Comparison of ENCODE assay signal across 17 cellular contexts in genomic region chr17:38709864-38710602, GRCh38. TPM values are rescaled to one million over a fixed set of nuclear protein-coding genes. Genes with fewer than 3 reads are reported as not detected.
DNase-seq lines count a peak whose midpoint lies in the region; ATAC-seq lines count a peak whose summit lies in the region.
"Had no signal": no experiment of that assay in that cellular context is flagged by ENCODE, and none has a peak within 500 bp of the region (broad histone marks: within the 10 kb centered on the region; RNA-seq: fewer than 3 reads in every experiment).

No MANE protein-coding gene starts in this region.

- DNase-seq in activated naive CD4-positive, alpha-beta T cell treated with anti-CD3 and anti-CD28 coated beads for 36 hours: no peak
- no peak for DNase-seq in activated naive CD4-positive, alpha-beta T cell treated with Interleukin-2 at 50 U/mL for 16 hours
- DNase-seq in NT2/D1 (ENCODE audit: low read depth, low spot score): no peak
- DNase-seq in effector memory CD8-positive, alpha-beta T cell: no peak
- DNase-seq in T1000 (lab: John Stamatoyannopoulos, UW): no peak
- DNase-seq in posterior cingulate gyrus: no peak
- DNase-seq in SW480 (ENCODE audit: low spot score): no peak
- DNase-seq: activated effector memory CD4-positive, alpha-beta T cell treated with Interleukin-2 at 50 U/mL for 16 hours; body of pancreas; naive B cell; NCI-H2081 treated with DMSO at 0.1 percent for 48 hours; NCI-H69; right cardiac atrium; stimulated activated CD4-positive, alpha-beta T cell treated with anti-CD3 and anti-CD28 coated beads, Interleukin-2, amount 100 ng/mL, for 24 hours had no signal

- H3K9me3 Mint-ChIP-seq in activated naive CD4-positive, alpha-beta T cell treated with anti-CD3 and anti-CD28 coated beads for 36 hours: no peaks in the 10 kb centered on the region
- H3K9me3 Mint-ChIP-seq in effector memory CD8-positive, alpha-beta T cell: no peaks in the 10 kb centered on the region
- no peaks in the 10 kb centered on the region for H3K9me3 Mint-ChIP-seq in stimulated activated memory B cell treated with anti-CD40 and anti-IgM and Interleukin-4, amounts not matched to agents 10 μg/mL and 1 μg/mL and 100 μg/mL, for 72 hours
- H3K9me3 Mint-ChIP-seq: naive B cell had no signal

- no peaks in the 10 kb centered on the region for H3K9me3 ChIP-seq in NT2/D1 (ENCODE audit: insufficient read depth, low read length)
- H3K9me3 ChIP-seq: body of pancreas, thyroid gland had no signal

- CTCF ChIA-PET in activated naive CD4-positive, alpha-beta T cell treated with anti-CD3 and anti-CD28 coated beads for 36 hours (lab: Charles Lee): interaction anchor here (1.2 to 3.0 kb wide), 5 partner anchors 18 to 36 kb away, joined by 3 to 12 read pairs (median 9); partner anchors contain the start of gene EPOP

- H3K4me1 Mint-ChIP-seq in activated naive CD4-positive, alpha-beta T cell treated with anti-CD3 and anti-CD28 coated beads for 36 hours (ENCODE audit: low read depth): peaks cover 59% of the 10 kb centered on the region
- H3K4me1 Mint-ChIP-seq in effector memory CD8-positive, alpha-beta T cell (ENCODE audit: low read depth in 2 of 2): peaks cover 37 to 45% of the 10 kb centered on the region in 2 donors
- peaks cover 60% of the 10 kb centered on the region for H3K4me1 Mint-ChIP-seq in stimulated activated memory B cell treated with anti-CD40 and anti-IgM and Interleukin-4, amounts not matched to agents 10 μg/mL and 1 μg/mL and 100 μg/mL, for 72 hours

- peaks cover 25% of the 10 kb centered on the region for H3K27me3 ChIP-seq in NT2/D1 (ENCODE audit: insufficient read depth, insufficient read length)
- H3K27me3 ChIP-seq: body of pancreas, thyroid gland had no signal

- peaks cover 42% of the 10 kb centered on the region for H3K36me3 Mint-ChIP-seq in activated naive CD4-positive, alpha-beta T cell treated with anti-CD3 and anti-CD28 coated beads for 36 hours (ENCODE audit: low read depth)
- peaks cover 74% of the 10 kb centered on the region for H3K36me3 Mint-ChIP-seq in effector memory CD8-positive, alpha-beta T cell (ENCODE audit: insufficient read depth)
- peaks cover 62% of the 10 kb centered on the region for H3K36me3 Mint-ChIP-seq in stimulated activated memory B cell treated with anti-CD40 and anti-IgM and Interleukin-4, amounts not matched to agents 10 μg/mL and 1 μg/mL and 100 μg/mL, for 72 hours

- H3K36me3 ChIP-seq in NT2/D1 (ENCODE audit: insufficient read depth, insufficient read length, low read length): peaks cover 19% of the 10 kb centered on the region

- H3K27ac Mint-ChIP-seq in activated naive CD4-positive, alpha-beta T cell treated with anti-CD3 and anti-CD28 coated beads for 36 hours: peak overlapping the region; percentile 50
- peak overlapping the region; percentile 42 to 85 for H3K27ac Mint-ChIP-seq in effector memory CD8-positive, alpha-beta T cell
- H3K27ac Mint-ChIP-seq in stimulated activated memory B cell treated with anti-CD40 and anti-IgM and Interleukin-4, amounts not matched to agents 10 μg/mL and 1 μg/mL and 100 μg/mL, for 72 hours: peak overlapping the region; percentile 40

- H3K4me3 ChIP-seq in NT2/D1 (ENCODE audit: insufficient read length, low read depth): no peak overlapping the region
- H3K4me3 ChIP-seq: body of pancreas, thyroid gland had no signal

- H3K4me3 Mint-ChIP-seq in activated naive CD4-positive, alpha-beta T cell treated with anti-CD3 and anti-CD28 coated beads for 36 hours: no peak overlapping the region
- no peak overlapping the region for H3K4me3 Mint-ChIP-seq in effector memory CD8-positive, alpha-beta T cell
- H3K4me3 Mint-ChIP-seq in stimulated activated memory B cell treated with anti-CD40 and anti-IgM and Interleukin-4, amounts not matched to agents 10 μg/mL and 1 μg/mL and 100 μg/mL, for 72 hours: no peak overlapping the region

- H3K27me3 Mint-ChIP-seq in activated naive CD4-positive, alpha-beta T cell treated with anti-CD3 and anti-CD28 coated beads for 36 hours (ENCODE audit: low read depth): no peaks in the 10 kb centered on the region
- H3K27me3 Mint-ChIP-seq in effector memory CD8-positive, alpha-beta T cell: no peaks in the 10 kb centered on the region
- H3K27me3 Mint-ChIP-seq in stimulated activated memory B cell treated with anti-CD40 and anti-IgM and Interleukin-4, amounts not matched to agents 10 μg/mL and 1 μg/mL and 100 μg/mL, for 72 hours: no peaks in the 10 kb centered on the region
- H3K27me3 Mint-ChIP-seq: naive B cell had no signal

- peaks cover 40% of the 10 kb centered on the region for H3K4me1 ChIP-seq in NT2/D1 (ENCODE audit: insufficient read depth, insufficient read length)

- intact Hi-C loops in activated naive CD4-positive, alpha-beta T cell treated with anti-CD3 and anti-CD28 coated beads for 36 hours (cut with micrococcal nuclease): no loop called here
- intact Hi-C loops in posterior cingulate gyrus (cut with DNase I): no loop called here

- no peak for ATAC-seq in effector memory CD8-positive, alpha-beta T cell (replicated peaks)
- no peak for ATAC-seq in stimulated activated memory B cell treated with anti-CD40 and anti-IgM and Interleukin-4, amounts not matched to agents 10 μg/mL and 1 μg/mL and 100 μg/mL, for 72 hours
- ATAC-seq: body of pancreas, left lobe of liver, right cardiac atrium had no signal

- H3K9ac ChIP-seq in NT2/D1 (ENCODE audit: insufficient read length, low read depth): peak overlapping the region; percentile 9

RNA-seq across cellular contexts. Expression of gene MLLT6, which starts 5.0 kb away (rescaled TPM):
- 100 to 1,000 TPM; 170 to 177 TPM for total RNA-seq in activated naive CD4-positive, alpha-beta T cell treated with anti-CD3 and anti-CD28 coated beads for 36 hours

RNA-seq across cellular contexts. Expression of gene CISD3, which starts 20.1 kb away (rescaled TPM):
- total RNA-seq in activated naive CD4-positive, alpha-beta T cell treated with anti-CD3 and anti-CD28 coated beads for 36 hours: 10 to 100 TPM; 35.1 to 35.8 TPM

RNA-seq across cellular contexts. Expression of gene EPOP, which starts 35.3 kb away (rescaled TPM):
- 10 to 100 TPM; 17.6 to 19.2 TPM for total RNA-seq in activated naive CD4-positive, alpha-beta T cell treated with anti-CD3 and anti-CD28 coated beads for 36 hours

RNA-seq across cellular contexts. Expression of gene PCGF2, which starts 38.1 kb away (rescaled TPM):
- total RNA-seq in activated naive CD4-positive, alpha-beta T cell treated with anti-CD3 and anti-CD28 coated beads for 36 hours: 1 to 10 TPM; 1.2 TPM

RNA-seq across cellular contexts. Expression of gene PSMB3, which starts 42.5 kb away (rescaled TPM):
- total RNA-seq in activated naive CD4-positive, alpha-beta T cell treated with anti-CD3 and anti-CD28 coated beads for 36 hours: 100 to 1,000 TPM; 368 to 369 TPM
